ENCODE assay signal across 8 cellular contexts in the genomic region with DNA sequence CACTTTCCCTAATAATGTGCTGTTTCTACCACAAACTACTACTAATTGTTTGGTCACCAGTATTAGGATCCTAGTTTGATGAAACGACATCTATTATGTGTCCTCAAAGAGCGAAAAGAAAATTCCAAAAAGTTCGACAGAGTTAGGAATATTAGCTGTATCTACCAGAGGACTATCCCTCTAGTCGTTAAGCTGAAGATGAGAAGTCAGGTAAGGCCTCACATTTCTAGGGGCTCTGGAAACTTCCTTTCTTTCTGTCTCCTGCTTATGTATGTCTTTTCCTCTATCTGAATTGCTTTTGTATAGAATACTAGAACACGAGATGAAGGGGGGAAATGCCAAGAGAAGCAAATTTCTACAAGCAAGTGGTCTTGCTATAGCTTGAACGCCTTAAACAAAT. TPM values are rescaled to one million over a fixed set of nuclear protein-coding genes. Genes with fewer than 3 reads are reported as not detected.
DNase-seq lines count a peak whose midpoint lies in the region; ATAC-seq and TF ChIP-seq lines count a peak whose summit lies in the region.

No MANE protein-coding gene starts in this region.

- H3K4me1 ChIP-seq in GM23248 (ENCODE audit: insufficient read depth) (peaks cover 25% of the 10 kb centered on the region), rectal smooth muscle tissue (ENCODE audit: control insufficient read depth, insufficient read depth, low read length) (peaks cover 10% of the 10 kb centered on the region), mucosa of descending colon (ENCODE audit: low read depth) (peaks cover 29% of the 10 kb centered on the region)

- H3K4me3 ChIP-seq in GM23248: peak overlapping the region; percentile 93
- peak overlapping the region; percentile 73 for H3K4me3 ChIP-seq in SU-DHL-6 (ENCODE audit: insufficient read depth, low read length, poor library complexity, severe bottlenecking)
- peak overlapping the region; percentile 92 for H3K4me3 ChIP-seq in fibroblast of mammary gland (ENCODE audit: control insufficient read depth, low read depth, low read length)
- peak overlapping the region; percentile 95 for H3K4me3 ChIP-seq in rectal smooth muscle tissue (ENCODE audit: low read length)
- H3K4me3 ChIP-seq in mucosa of descending colon: no peak overlapping the region

- H3K9me3 ChIP-seq in GM23248 (ENCODE audit: low read depth) (no peaks in the 10 kb centered on the region), SU-DHL-6 (ENCODE audit: insufficient read depth, low read length) (no peaks in the 10 kb centered on the region), mucosa of descending colon (no peaks in the 10 kb centered on the region)

- H3K27me3 ChIP-seq in GM23248 (replicated peaks; ENCODE audit: insufficient read depth) (no peaks in the 10 kb centered on the region), SU-DHL-6 (ENCODE audit: low read length) (no peaks in the 10 kb centered on the region), rectal smooth muscle tissue (ENCODE audit: control insufficient read depth, insufficient read depth, low read length) (no peaks in the 10 kb centered on the region)

- ATAC-seq in mucosa of descending colon (no peak), GM18873 (IDR thresholded peaks at IDR 0.05; ENCODE audit: low FRiP score, unreplicated experiment) (no peak)

- DNase-seq in GM23248: peak; percentile 26
- no peak for DNase-seq in fibroblast of mammary gland (ENCODE audit: low read depth)
- DNase-seq in mucosa of descending colon: no peak
- no peak for DNase-seq in NCI-H82 treated with DMSO at 0.1 percent for 48 hours (lab: John Stamatoyannopoulos, UW; ENCODE audit: unreplicated experiment)
- no peak for DNase-seq in NCI-H1092 (lab: John Stamatoyannopoulos, UW)

- TF ChIP-seq CTCF in SU-DHL-6 (IDR thresholded peaks at IDR 0.05; ENCODE audit: insufficient read depth, low read length, poor library complexity, severe bottlenecking) (no peak), fibroblast of mammary gland (conservative IDR thresholded peaks at IDR 0.05; ENCODE audit: control insufficient read depth, insufficient read depth, low read depth, low read length) (no peak), mucosa of descending colon (IDR thresholded peaks at IDR 0.05) (no peak)

- H3K36me3 ChIP-seq in GM23248 (ENCODE audit: low read depth): no peaks in the 10 kb centered on the region
- no peaks in the 10 kb centered on the region for H3K36me3 ChIP-seq in SU-DHL-6 (ENCODE audit: low read length)
- no peaks in the 10 kb centered on the region for H3K36me3 ChIP-seq in rectal smooth muscle tissue (ENCODE audit: control insufficient read depth, insufficient read depth, low read length)
- no peaks in the 10 kb centered on the region for H3K36me3 ChIP-seq in mucosa of descending colon (ENCODE audit: low read depth)

- intact Hi-C loops in mucosa of descending colon (cut with DNase I, micrococcal nuclease): no loop called here

- H3K9ac ChIP-seq in GM23248 (peak overlapping the region; percentile 97), SU-DHL-6 (ENCODE audit: low read length) (peak overlapping the region; percentile 84; the same call in 1 of the 2 replicates), rectal smooth muscle tissue (ENCODE audit: low read length) (no peak overlapping the region)

- in situ Hi-C loops in GM23248 (cut with MboI): loop anchor here (25.0 kb wide), 1 partner anchor 293 kb away; no protein-coding TSS in a partner anchor

- H3F3A ChIP-seq in GM23248 (ENCODE audit: insufficient read depth) (peaks cover 23% of the 10 kb centered on the region), SU-DHL-6 (ENCODE audit: insufficient read depth) (peaks cover 9% of the 10 kb centered on the region; the same call in 1 of the 2 replicates)

- WGBS in GM23248 (ENCODE audit: low coverage in 1 of 2, low lambda C conversion rate in 2 of 2, missing lambda C conversion rate in 2 of 2), 2 experiments: 2% methylated on average over 6 of the region's 6 CpGs

- H3K4me2 ChIP-seq in GM23248 (ENCODE audit: unreplicated experiment): peak overlapping the region; percentile 89
- H3K4me2 ChIP-seq in SU-DHL-6 (ENCODE audit: low read depth, low read length, poor library complexity, severe bottlenecking): peak overlapping the region; percentile 77

- H3K79me2 ChIP-seq in GM23248 (ENCODE audit: insufficient read depth): peaks cover 64% of the 10 kb centered on the region
- peaks cover 46% of the 10 kb centered on the region for H3K79me2 ChIP-seq in SU-DHL-6 (ENCODE audit: insufficient read depth, low read length)

- no peaks in the 10 kb centered on the region for H3K9me2 ChIP-seq in GM23248 (ENCODE audit: insufficient read depth)
- no peaks in the 10 kb centered on the region for H3K9me2 ChIP-seq in SU-DHL-6 (replicated peaks; ENCODE audit: insufficient read depth, low read length)

- H4K20me1 ChIP-seq in GM23248 (ENCODE audit: insufficient read depth) (peaks cover 15% of the 10 kb centered on the region; the same call in 1 of the 2 replicates), SU-DHL-6 (ENCODE audit: low read depth, low read length) (peaks cover 4% of the 10 kb centered on the region; the same call in 1 of the 2 replicates)

- H2AFZ ChIP-seq in GM23248 (no peak overlapping the region), SU-DHL-6 (ENCODE audit: low read depth, low read length, severe bottlenecking) (no peak overlapping the region)

- peak overlapping the region; percentile 94 for H3K27ac ChIP-seq in GM23248
- H3K27ac ChIP-seq in SU-DHL-6 (ENCODE audit: low read depth, low read length): no peak overlapping the region
- H3K27ac ChIP-seq in rectal smooth muscle tissue (ENCODE audit: low read depth, low read length): no peak overlapping the region

RNA-seq across cellular contexts. Expression of a gene that starts 1.6 kb away (rescaled TPM):
- total RNA-seq in GM23248 (2014; rRNA removed; shearing (Covaris generic)): 129 and 136 TPM in 2 replicates
- 139 and 145 TPM in 2 replicates for polyA plus RNA-seq in GM23248 (2016; fragmentation: Nextera tagmentation; extraction: Ambion mirVana)
- total RNA-seq in mucosa of descending colon: 100 to 1,000 TPM in 1 of 3 donors, 10 to 100 TPM in 2; 91.3 to 122 (median 99.7) TPM
